Comparison of ENCODE assay signal across 16 cellular contexts in the genomic region with DNA sequence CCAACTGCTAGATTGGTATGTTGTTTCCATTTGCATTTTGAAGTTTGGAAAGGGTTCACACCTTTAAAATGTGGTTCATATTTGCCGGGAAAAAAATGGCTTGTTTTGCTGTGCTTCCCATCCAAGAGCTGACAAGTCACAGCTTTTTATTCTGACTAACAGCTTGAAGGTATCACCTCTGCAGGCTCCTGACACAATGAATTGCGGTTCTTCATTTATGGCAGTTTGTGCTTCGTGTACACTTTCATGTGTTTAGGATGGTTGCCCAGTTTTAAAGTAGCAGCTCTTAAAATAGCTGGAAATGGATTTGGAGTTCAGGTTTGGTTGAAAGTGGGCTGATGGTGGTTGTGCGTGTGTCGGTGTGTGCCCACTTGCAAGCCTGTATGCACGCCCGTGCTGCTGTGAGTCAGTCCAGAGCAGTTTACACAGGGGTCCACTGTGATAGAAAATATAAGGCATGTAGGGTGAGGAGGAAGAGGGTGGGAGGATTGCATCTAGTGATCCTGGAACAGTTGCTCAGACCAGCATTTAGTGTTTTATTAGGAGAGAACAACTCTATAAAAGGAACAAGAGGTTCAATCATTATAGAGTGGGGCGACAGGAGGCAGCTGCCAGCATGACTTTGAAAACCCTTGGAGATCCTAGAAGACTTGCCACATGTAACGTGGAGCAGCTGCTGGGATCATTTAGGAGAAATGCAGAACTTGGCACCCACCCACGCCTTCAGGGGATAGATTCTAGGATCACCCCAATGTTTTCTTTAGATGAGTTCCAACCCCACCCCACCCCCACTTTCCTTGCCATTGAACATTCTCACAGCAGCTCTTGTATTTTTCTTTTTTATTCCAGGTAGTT.
DNase-seq lines count a peak whose midpoint lies in the region; ATAC-seq and TF ChIP-seq lines count a peak whose summit lies in the region.
"Had no signal": no experiment of that assay in that cellular context is flagged by ENCODE, and none has a peak within 500 bp of the region (broad histone marks: within the 10 kb centered on the region; RNA-seq: fewer than 3 reads in every experiment).

No MANE protein-coding gene starts in this region.

- H3K79me2 ChIP-seq in smooth muscle cell (ENCODE audit: low read depth), result no peaks in the 10 kb centered on the region

- H3K4me3 Mint-ChIP-seq in immature natural killer cell, result no peak overlapping the region
- H3K4me3 Mint-ChIP-seq: stimulated activated naive CD8-positive, alpha-beta T cell treated with anti-CD3 and anti-CD28 coated beads, Interleukin-15, amount 100 ng/mL, for 72 hours; T-cell; WTC11 had no signal

- ATAC-seq in Panc1 (no peak), GM18907 (IDR thresholded peaks at IDR 0.05; ENCODE audit: unreplicated experiment) (no peak), GM21367 (IDR thresholded peaks at IDR 0.05; ENCODE audit: unreplicated experiment) (no peak)
- ATAC-seq: stimulated activated naive CD8-positive, alpha-beta T cell treated with anti-CD3 and anti-CD28 coated beads, Interleukin-15, amount 100 ng/mL, for 72 hours; T-cell; WTC11 had no signal

- H3K27ac Mint-ChIP-seq in immature natural killer cell, result no peak overlapping the region
- H3K27ac Mint-ChIP-seq: T-cell, WTC11 had no signal

- peak overlapping the region; percentile 2 for H3K4me2 ChIP-seq in smooth muscle cell

- in situ Hi-C loops in Panc1 (cut with HindIII; ENCODE audit: low pct_unique_long_range_greater_than_20kb, low sequenced_read_pairs), result no loop called here

- H3K27me3 ChIP-seq in Panc1 (ENCODE audit: control insufficient read depth, insufficient read depth, low read length), result no peaks in the 10 kb centered on the region
- no peaks in the 10 kb centered on the region for H3K27me3 ChIP-seq in smooth muscle cell (ENCODE audit: low read depth)
- H3K27me3 ChIP-seq: BE2C, heart left ventricle had no signal

- DNase-seq in Panc1 (ENCODE audit: low read depth, low spot score) (no peak), inferior parietal cortex (ENCODE audit: extremely low spot score) (peak; percentile 47), smooth muscle cell (lab: John Stamatoyannopoulos, UW; ENCODE audit: unreplicated experiment) (no peak), immature natural killer cell (no peak), Ammon's horn (ENCODE audit: low spot score) (no peak)
- DNase-seq: BE2C; heart left ventricle; NCI-H1694; NCI-H524; posterior cingulate gyrus; stimulated activated naive CD8-positive, alpha-beta T cell treated with anti-CD3 and anti-CD28 coated beads, Interleukin-15, amount 100 ng/mL, for 72 hours; T-cell had no signal

- intact Hi-C loops in Panc1 (cut with micrococcal nuclease; ENCODE audit: unreplicated experiment), result no loop called here

- 48% methylated on average over 10 of the region's 10 CpGs for WGBS in smooth muscle cell (ENCODE audit: low lambda C conversion rate)

- no peaks in the 10 kb centered on the region for H4K20me1 ChIP-seq in smooth muscle cell (ENCODE audit: low read depth)

- CTCF ChIA-PET in HEK293 (lab: Yijun Ruan, JAX) (interaction anchor here (0.6 to 1.7 kb wide), 3 partner anchors 11 to 1853 kb away, joined by 3 to 8 read pairs (median 3); no protein-coding TSS in a partner anchor), Panc1 (lab: Charles Lee) (no interaction called here)

- H3K9ac ChIP-seq in smooth muscle cell (ENCODE audit: low read depth), result no peak overlapping the region

- H2AFZ ChIP-seq in smooth muscle cell (ENCODE audit: low read depth), result no peak overlapping the region

- peaks cover 19 to 20% of the 10 kb centered on the region in 2 donors for H3K4me1 Mint-ChIP-seq in immature natural killer cell
- H3K4me1 Mint-ChIP-seq: stimulated activated naive CD8-positive, alpha-beta T cell treated with anti-CD3 and anti-CD28 coated beads, Interleukin-15, amount 100 ng/mL, for 72 hours; T-cell had no signal

- H3K9me3 ChIP-seq in HEK293 (ENCODE audit: control insufficient read depth, insufficient read depth, low read depth, low read length) (no peaks in the 10 kb centered on the region), Panc1 (ENCODE audit: control insufficient read depth, insufficient read depth, low read depth, low read length) (no peaks in the 10 kb centered on the region), smooth muscle cell (replicated peaks; ENCODE audit: low read depth) (no peaks in the 10 kb centered on the region)
- H3K9me3 ChIP-seq: BE2C, heart left ventricle had no signal

- H3K4me1 ChIP-seq in HEK293 (ENCODE audit: control insufficient read depth, insufficient read depth, low read length) (peaks cover 14% of the 10 kb centered on the region), Panc1 (ENCODE audit: control insufficient read depth, insufficient read depth, low read length) (peaks cover 16% of the 10 kb centered on the region), smooth muscle cell (ENCODE audit: low read depth) (peaks cover 24% of the 10 kb centered on the region)

- POLR2A ChIA-PET in HEK293 (lab: Yijun Ruan, JAX), result no interaction called here
- POLR2A ChIA-PET in Panc1 (lab: Charles Lee), result interaction anchor here (0.5 kb wide), 1 partner anchor 30 kb away, joined by 3 read pairs; no protein-coding TSS in a partner anchor

- no peaks in the 10 kb centered on the region for H3K27me3 Mint-ChIP-seq in immature natural killer cell (ENCODE audit: low read depth in 3 of 3)
- H3K27me3 Mint-ChIP-seq: stimulated activated naive CD8-positive, alpha-beta T cell treated with anti-CD3 and anti-CD28 coated beads, Interleukin-15, amount 100 ng/mL, for 72 hours; T-cell had no signal

- H3K36me3 Mint-ChIP-seq in immature natural killer cell, result no peaks in the 10 kb centered on the region
- H3K36me3 Mint-ChIP-seq: WTC11 had no signal

- H3K27ac ChIP-seq in HEK293 (ENCODE audit: extremely low read depth, low read depth, low read length) (no peak overlapping the region), Panc1 (ENCODE audit: low read length) (peak overlapping the region; percentile 31; the same call in 1 of the 2 replicates), smooth muscle cell (ENCODE audit: low read depth) (peak overlapping the region; percentile 14)
- H3K27ac ChIP-seq: heart left ventricle had no signal

- H3K4me3 ChIP-seq in HEK293 (ENCODE audit: low read depth, low read length), result no peak overlapping the region
- no peak overlapping the region for H3K4me3 ChIP-seq in Panc1 (ENCODE audit: low read depth in 2 of 2, low read length in 2 of 2)
- H3K4me3 ChIP-seq in smooth muscle cell, result no peak overlapping the region
- H3K4me3 ChIP-seq: heart left ventricle had no signal

- TF ChIP-seq CTCF in HEK293 (tag by site-specific recombination; IDR thresholded peaks at IDR 0.05) (no peak), Panc1 (IDR thresholded peaks at IDR 0.05) (no peak), smooth muscle cell (IDR thresholded peaks at IDR 0.05; ENCODE audit: borderline replicate concordance, insufficient read depth, poor library complexity, severe bottlenecking) (no peak)

- H3K9me3 Mint-ChIP-seq in immature natural killer cell, result no peaks in the 10 kb centered on the region
- H3K9me3 Mint-ChIP-seq: stimulated activated naive CD8-positive, alpha-beta T cell treated with anti-CD3 and anti-CD28 coated beads, Interleukin-15, amount 100 ng/mL, for 72 hours; T-cell; WTC11 had no signal

- no TSS peak for BruUV-seq in Panc1 (replicated peaks; lab: Mats Ljungman, UMichigan)

- H3K36me3 ChIP-seq in HEK293 (ENCODE audit: control insufficient read depth in 2 of 2, insufficient read depth in 1 of 2, low read length in 2 of 2) (no peaks in the 10 kb centered on the region), Panc1 (ENCODE audit: control insufficient read depth, insufficient read depth, low read length) (no peaks in the 10 kb centered on the region), smooth muscle cell (ENCODE audit: low read depth) (no peaks in the 10 kb centered on the region)
- H3K36me3 ChIP-seq: BE2C, heart left ventricle had no signal

- peaks cover 28% of the 10 kb centered on the region for H3F3A ChIP-seq in smooth muscle cell (ENCODE audit: low read depth)

TF ChIP-seq in HEK293, 187 proteins besides CTCF, POLR2A, EP300 and RAD21:
- TF ChIP-seq ZFHX2 (tag by site-specific recombination; conservative IDR thresholded peaks at IDR 0.05) (peak; percentile 96), ZNF175 (tag by site-specific recombination; IDR thresholded peaks at IDR 0.05) (no peak), EGR2 (tag by site-specific recombination; IDR thresholded peaks at IDR 0.05; ENCODE audit: low read depth) (peak; percentile 89), ZBTB20 (tag by site-specific recombination; IDR thresholded peaks at IDR 0.05) (no peak)
